ENCODE assay signal across 2 cellular contexts in the genomic region with DNA sequence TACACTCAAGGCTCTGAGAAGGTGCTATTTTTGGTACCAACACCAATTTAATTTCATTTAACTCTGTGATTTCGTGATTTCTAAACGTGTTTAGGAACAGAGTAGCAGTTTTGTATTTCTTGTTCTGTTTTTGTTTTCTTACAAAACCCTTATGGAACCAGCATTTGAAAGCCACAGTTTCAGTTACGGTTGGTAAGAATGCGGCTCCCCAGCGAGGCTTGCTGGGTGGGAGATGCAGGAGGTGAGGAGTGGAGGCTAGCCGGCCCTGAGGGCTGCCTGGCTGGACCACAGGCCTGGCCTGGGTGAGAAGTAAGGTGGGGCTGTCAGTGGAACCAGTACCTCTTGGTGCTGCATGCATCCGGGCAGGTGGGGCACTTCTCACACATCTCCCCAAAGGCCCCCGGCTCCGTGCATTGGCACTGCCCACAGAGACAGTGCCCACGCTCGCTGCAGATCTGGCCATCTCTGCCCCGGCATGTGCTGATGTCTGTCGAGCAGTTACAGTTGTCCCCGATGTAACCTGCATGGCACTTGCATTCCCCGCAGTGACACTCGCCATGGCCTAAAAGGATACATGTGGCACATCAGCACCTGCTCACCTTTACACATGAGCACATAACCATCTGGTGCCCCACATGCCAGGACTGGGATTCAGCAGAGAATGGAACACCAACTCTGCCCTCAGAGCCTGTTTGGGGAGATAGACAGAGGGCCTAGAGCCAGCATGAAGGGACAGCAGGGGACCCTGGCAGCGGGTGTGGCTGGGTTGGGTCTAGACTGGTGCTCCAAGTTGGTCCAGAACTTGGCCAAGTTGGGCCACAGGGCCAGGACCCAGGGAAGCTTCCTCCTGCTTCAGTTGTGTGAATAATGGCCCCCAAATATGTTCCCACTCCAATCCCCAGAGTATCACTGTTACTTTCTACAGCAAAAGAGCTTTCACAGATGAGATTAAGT.
TF ChIP-seq lines count a peak whose summit lies in the region.

No MANE protein-coding gene starts in this region.

TF ChIP-seq in A549, 52 proteins besides CTCF, POLR2A, EP300 and RAD21:
- no peak for TF ChIP-seq CHD4 (IDR thresholded peaks at IDR 0.05; ENCODE audit: borderline replicate concordance)
- TF ChIP-seq MAFK (IDR thresholded peaks at IDR 0.05; ENCODE audit: partially characterized antibody): no peak
- TF ChIP-seq CHD2 (IDR thresholded peaks at IDR 0.05; ENCODE audit: low read length, partially characterized antibody): no peak

TF ChIP-seq in endothelial cell of umbilical vein, 7 proteins besides CTCF, POLR2A, EP300 and RAD21:
- TF ChIP-seq EZH2 (IDR thresholded peaks at IDR 0.05; ENCODE audit: borderline replicate concordance, low read depth, low read length, severe bottlenecking): no peak
- TF ChIP-seq, protein P1, sequence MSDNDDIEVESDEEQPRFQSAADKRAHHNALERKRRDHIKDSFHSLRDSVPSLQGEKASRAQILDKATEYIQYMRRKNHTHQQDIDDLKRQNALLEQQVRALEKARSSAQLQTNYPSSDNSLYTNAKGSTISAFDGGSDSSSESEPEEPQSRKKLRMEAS (IDR thresholded peaks at IDR 0.05; ENCODE audit: insufficient read depth, insufficient read length): no peak
- no peak for TF ChIP-seq FOS (IDR thresholded peaks at IDR 0.05; ENCODE audit: borderline replicate concordance, insufficient read depth, low read length)
- TF ChIP-seq JUN (IDR thresholded peaks at IDR 0.05; ENCODE audit: borderline replicate concordance, insufficient read depth, insufficient read length, low read depth): no peak
- no peak for TF ChIP-seq MYC (IDR thresholded peaks at IDR 0.05; ENCODE audit: low read depth, low read length)
- TF ChIP-seq POLR2AphosphoS5 (IDR thresholded peaks at IDR 0.05; ENCODE audit: insufficient read depth, low read depth, low read length): no peak
- no peak for TF ChIP-seq GATA2 (IDR thresholded peaks at IDR 0.05; ENCODE audit: insufficient read depth, insufficient read length, low read depth, low read length)
